Comparison of ENCODE assay signal across 1 cellular context in genomic region chr2:68871159-68871764, GRCh38.
A peak's percentile ranks its signal among the peaks of the same experiment; 100 is the strongest.
TF ChIP-seq lines count a peak whose summit lies in the region.

A gene with protein sequence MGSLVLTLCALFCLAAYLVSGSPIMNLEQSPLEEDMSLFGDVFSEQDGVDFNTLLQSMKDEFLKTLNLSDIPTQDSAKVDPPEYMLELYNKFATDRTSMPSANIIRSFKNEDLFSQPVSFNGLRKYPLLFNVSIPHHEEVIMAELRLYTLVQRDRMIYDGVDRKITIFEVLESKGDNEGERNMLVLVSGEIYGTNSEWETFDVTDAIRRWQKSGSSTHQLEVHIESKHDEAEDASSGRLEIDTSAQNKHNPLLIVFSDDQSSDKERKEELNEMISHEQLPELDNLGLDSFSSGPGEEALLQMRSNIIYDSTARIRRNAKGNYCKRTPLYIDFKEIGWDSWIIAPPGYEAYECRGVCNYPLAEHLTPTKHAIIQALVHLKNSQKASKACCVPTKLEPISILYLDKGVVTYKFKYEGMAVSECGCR (minus strand): TSS chr2:68871397. CDS start chr2:68871358, 39 bp downstream.

TF ChIP-seq in K562, 482 proteins besides CTCF, POLR2A, EP300 and RAD21:
- no peak for TF ChIP-seq PBX2 (CRISPR knock-in tag; IDR thresholded peaks at IDR 0.05; ENCODE audit: low read depth)
- TF ChIP-seq PBX2 (tag; conservative IDR thresholded peaks at IDR 0.05; ENCODE audit: low read depth): 0 out of 2 replicates have a peak, but pooled peaks have one; percentile 12
- TF ChIP-seq LEF1 (IDR thresholded peaks at IDR 0.05): 0 out of 2 replicates have a peak, but pooled peaks have one; percentile 23
- no peak for TF ChIP-seq NR4A1 (CRISPR knock-in tag; IDR thresholded peaks at IDR 0.05)
- TF ChIP-seq NR4A1 (tag; IDR thresholded peaks at IDR 0.05): no peak
- TF ChIP-seq NR2C2 (CRISPR knock-in tag; IDR thresholded peaks at IDR 0.05): no peak
- TF ChIP-seq NR2C2 (tag; IDR thresholded peaks at IDR 0.05): 0 out of 2 replicates have a peak, but pooled peaks have one; percentile 30
- no peak for TF ChIP-seq MEF2D (tag; conservative IDR thresholded peaks at IDR 0.05; ENCODE audit: low read depth)
- 0 out of 2 replicates have a peak, but pooled peaks have one; percentile 22 for TF ChIP-seq CXXC5 (CRISPR knock-in tag; IDR thresholded peaks at IDR 0.05)
- TF ChIP-seq KLF10 (CRISPR knock-in tag; IDR thresholded peaks at IDR 0.05): no peak
